ENCODE assay signal across 9 cellular contexts in the genomic region with DNA sequence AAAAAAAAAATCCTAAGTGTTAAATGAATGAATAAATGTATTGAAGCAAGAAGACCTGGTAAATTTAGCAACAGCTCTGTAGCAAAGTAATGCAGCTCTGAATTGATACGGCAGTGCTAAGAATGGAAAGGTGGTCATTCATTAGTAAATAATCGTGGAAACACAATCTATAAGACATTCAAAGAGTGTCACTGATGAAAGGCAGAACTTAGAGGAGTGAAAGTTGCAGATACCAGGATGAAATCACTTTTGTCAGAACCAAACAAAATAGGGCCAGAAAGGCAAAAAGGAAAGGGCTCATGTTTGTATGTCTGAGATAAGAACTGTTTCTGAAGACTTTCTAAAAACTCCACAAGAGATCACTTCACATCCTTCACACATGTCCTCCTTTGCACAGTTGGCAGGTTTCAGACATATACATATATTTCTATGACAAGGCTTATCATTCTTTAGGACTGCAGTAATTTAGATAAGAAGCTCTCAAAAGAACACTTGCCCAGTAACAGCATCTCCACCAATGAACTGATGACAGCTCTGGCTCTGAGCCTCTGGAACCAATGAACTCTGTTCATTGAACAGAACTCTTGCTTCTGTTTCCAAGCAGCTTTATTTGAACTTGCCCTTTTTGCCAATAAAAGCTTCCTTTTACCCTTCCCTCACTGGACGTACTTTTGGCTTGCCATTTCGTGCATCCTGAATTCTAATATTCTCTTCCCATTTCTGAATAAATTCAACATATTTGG. TPM values are rescaled to one million over a fixed set of nuclear protein-coding genes. Genes with fewer than 3 reads are reported as not detected.
A peak's percentile ranks its signal among the peaks of the same experiment; 100 is the strongest.
DNase-seq lines count a peak whose midpoint lies in the region; ATAC-seq and TF ChIP-seq lines count a peak whose summit lies in the region.
"Had no signal": no experiment of that assay in that cellular context is flagged by ENCODE, and none has a peak within 500 bp of the region (broad histone marks: within the 10 kb centered on the region; RNA-seq: fewer than 3 reads in every experiment).

No MANE protein-coding gene starts in this region.

- no peak overlapping the region for H3K27ac ChIP-seq in smooth muscle cell (ENCODE audit: low read depth)

- H3K9me2 ChIP-seq in Loucy (replicated peaks; ENCODE audit: low read depth, low read length): no peaks in the 10 kb centered on the region

- H3K27me3 ChIP-seq in Loucy (ENCODE audit: insufficient read depth, low read length, poor library complexity, severe bottlenecking) (no peaks in the 10 kb centered on the region), smooth muscle cell (ENCODE audit: low read depth) (no peaks in the 10 kb centered on the region)

- H3K36me3 ChIP-seq in Loucy (ENCODE audit: insufficient read depth, low read length) (no peaks in the 10 kb centered on the region), smooth muscle cell (ENCODE audit: low read depth) (no peaks in the 10 kb centered on the region)

- DNase-seq in fibroblast of pulmonary artery (ENCODE audit: low read depth) (peak; percentile 75), smooth muscle cell (lab: John Stamatoyannopoulos, UW; ENCODE audit: unreplicated experiment) (no peak), iPS-NIHi11 (ENCODE audit: low spot score) (no peak), T1000 (lab: John Stamatoyannopoulos, UW) (no peak)
- DNase-seq in stimulated activated CD4-positive, alpha-beta T cell treated with anti-CD3 and anti-CD28 coated beads, Interleukin-15, amount 100 ng/mL, for 24 hours: no peak
- DNase-seq: activated CD4-positive, alpha-beta T cell treated with anti-CD3 and anti-CD28 coated beads for 1 hour; NCI-H1436 treated with DMSO at 0.1 percent for 48 hours had no signal

- H4K20me1 ChIP-seq in Loucy (ENCODE audit: insufficient read depth, low read length, poor library complexity, severe bottlenecking) (no peaks in the 10 kb centered on the region), smooth muscle cell (ENCODE audit: low read depth) (no peaks in the 10 kb centered on the region)

- TF ChIP-seq CTCF in Loucy (conservative IDR thresholded peaks at IDR 0.05; ENCODE audit: low read length) (no peak), fibroblast of pulmonary artery (IDR thresholded peaks at IDR 0.05; ENCODE audit: low read length, missing control alignments) (no peak), smooth muscle cell (IDR thresholded peaks at IDR 0.05; ENCODE audit: borderline replicate concordance, insufficient read depth, poor library complexity, severe bottlenecking) (no peak)

- peak; percentile 35 for ATAC-seq in GM19328 (IDR thresholded peaks at IDR 0.05; ENCODE audit: unreplicated experiment)

- H3K4me3 ChIP-seq in Loucy (ENCODE audit: low read length, poor library complexity, severe bottlenecking): peak overlapping the region; percentile 34
- no peak overlapping the region for H3K4me3 ChIP-seq in fibroblast of pulmonary artery (replicated peaks; ENCODE audit: low read depth, low read length)
- no peak overlapping the region for H3K4me3 ChIP-seq in smooth muscle cell

- H3K4me2 ChIP-seq in Loucy (ENCODE audit: low read depth, low read length, poor library complexity, severe bottlenecking) (peak overlapping the region; percentile 61), smooth muscle cell (peak overlapping the region; percentile 57)

- H3K9ac ChIP-seq in Loucy (ENCODE audit: low read depth, low read length, poor library complexity, severe bottlenecking) (peak overlapping the region; percentile 58), smooth muscle cell (ENCODE audit: low read depth) (no peak overlapping the region)

- H3K79me2 ChIP-seq in Loucy (ENCODE audit: insufficient read depth, low read length): peaks cover 33% of the 10 kb centered on the region
- H3K79me2 ChIP-seq in smooth muscle cell (ENCODE audit: low read depth): no peaks in the 10 kb centered on the region

- 22% methylated on average over 4 of the region's 4 CpGs for WGBS in smooth muscle cell (ENCODE audit: low lambda C conversion rate)

- peaks cover 35% of the 10 kb centered on the region for H3K4me1 ChIP-seq in Loucy (ENCODE audit: insufficient read depth, low read length, poor library complexity, severe bottlenecking)
- no peaks in the 10 kb centered on the region for H3K4me1 ChIP-seq in smooth muscle cell (ENCODE audit: low read depth)

- H2AFZ ChIP-seq in Loucy (ENCODE audit: low read length): peak overlapping the region; percentile 6; the same call in 1 of the 2 replicates
- H2AFZ ChIP-seq in smooth muscle cell (ENCODE audit: low read depth): no peak overlapping the region

- H3K9me3 ChIP-seq in Loucy (ENCODE audit: insufficient read depth, low read depth, low read length): no peaks in the 10 kb centered on the region
- no peaks in the 10 kb centered on the region for H3K9me3 ChIP-seq in smooth muscle cell (replicated peaks; ENCODE audit: low read depth)

- H3F3A ChIP-seq in Loucy (ENCODE audit: low read depth): 0 out of 2 replicates have a peak, but pooled peaks cover 7% of the 10 kb centered on the region
- H3F3A ChIP-seq in smooth muscle cell (ENCODE audit: low read depth): peaks cover 5% of the 10 kb centered on the region

RNA-seq across cellular contexts. Expression of a gene that starts 4.2 kb away (rescaled TPM):
- total RNA-seq in smooth muscle cell: 12.9 and 18.7 TPM in 2 replicates
- 14.7 and 15.7 TPM in 2 replicates for polyA plus RNA-seq in smooth muscle cell

RNA-seq across cellular contexts. Expression of a gene that starts 8.3 kb away (rescaled TPM):
- 6,053 and 7,688 TPM in 2 replicates for total RNA-seq in smooth muscle cell
- polyA plus RNA-seq in smooth muscle cell: 1,151 and 1,263 TPM in 2 replicates

RNA-seq across cellular contexts. Expression of a gene that starts 25.9 kb away (rescaled TPM):
- total RNA-seq in smooth muscle cell: 197 and 228 TPM in 2 replicates
- 279 and 292 TPM in 2 replicates for polyA plus RNA-seq in smooth muscle cell

RNA-seq across cellular contexts. Expression of a gene that starts 26.1 kb away (rescaled TPM):
- total RNA-seq in smooth muscle cell: 48.9 and 50.9 TPM in 2 replicates
- 35.6 and 41.0 TPM in 2 replicates for polyA plus RNA-seq in smooth muscle cell

RNA-seq across cellular contexts. Expression of a gene that starts 40.5 kb away (rescaled TPM):
- total RNA-seq in smooth muscle cell: 12.0 and 14.0 TPM in 2 replicates
- 10.4 and 11.3 TPM in 2 replicates for polyA plus RNA-seq in smooth muscle cell
